ENCODE assay signal across 31 cellular contexts in genomic region chr11:86663741-86664140, GRCh38. TPM values are rescaled to one million over a fixed set of nuclear protein-coding genes. Genes with fewer than 3 reads are reported as not detected.
DNase-seq lines count a peak whose midpoint lies in the region; ATAC-seq, FAIRE-seq and TF ChIP-seq lines count a peak whose summit lies in the region.
"Had no signal": no experiment of that assay in that cellular context is flagged by ENCODE, and none has a peak within 500 bp of the region (broad histone marks: within the 10 kb centered on the region; RNA-seq: fewer than 3 reads in every experiment).

No MANE protein-coding gene starts in this region.

- H2AK5ac ChIP-seq in mesenchymal stem cell (ENCODE audit: low read length, severe bottlenecking): no peak overlapping the region

- H2BK15ac ChIP-seq in mesenchymal stem cell (ENCODE audit: low read depth, poor library complexity, severe bottlenecking): no peak overlapping the region

- no peak overlapping the region for H3K23ac ChIP-seq in mesenchymal stem cell (ENCODE audit: low read length in 2 of 2)

- H2BK120ac ChIP-seq in mesenchymal stem cell (ENCODE audit: low read depth, low read length): no peak overlapping the region

- H3K14ac ChIP-seq in mesenchymal stem cell (ENCODE audit: low read length in 2 of 2): no peak overlapping the region

- H3K27me3 ChIP-seq in liver (ENCODE audit: control insufficient read depth in 4 of 4, insufficient read depth in 4 of 4, low read length in 3 of 4) (no peaks in the 10 kb centered on the region), right lobe of liver (no peaks in the 10 kb centered on the region), mesenchymal stem cell (ENCODE audit: control insufficient read depth in 1 of 2, insufficient read depth in 1 of 2, low read length in 2 of 2) (no peaks in the 10 kb centered on the region), small intestine (ENCODE audit: control insufficient read depth in 2 of 2, insufficient read depth in 2 of 2, low read length in 2 of 2) (no peaks in the 10 kb centered on the region), vagina (no peaks in the 10 kb centered on the region)

- H3K9me3 ChIP-seq in liver (ENCODE audit: control insufficient read depth in 4 of 4, low read length in 3 of 4) (no peaks in the 10 kb centered on the region), right lobe of liver (no peaks in the 10 kb centered on the region), mesenchymal stem cell (ENCODE audit: control insufficient read depth, low read length) (no peaks in the 10 kb centered on the region), small intestine (ENCODE audit: control insufficient read depth, low read depth) (no peaks in the 10 kb centered on the region), vagina (no peaks in the 10 kb centered on the region)
- H3K9me3 ChIP-seq: Caco-2 had no signal

- H3K18ac ChIP-seq in mesenchymal stem cell (ENCODE audit: low read depth in 1 of 2, low read length in 2 of 2): no peak overlapping the region

- no peak for FAIRE-seq in small intestine (lab: Jason Lieb, UNC)
- FAIRE-seq: GM12878 had no signal

- peaks cover 20% of the 10 kb centered on the region for H3K79me1 ChIP-seq in mesenchymal stem cell (replicated peaks; ENCODE audit: low read length, poor library complexity, severe bottlenecking)

- ATAC-seq in right lobe of liver: no peak
- ATAC-seq: CD8-positive, alpha-beta T cell; GM12878 had no signal

- H2BK5ac ChIP-seq in mesenchymal stem cell (ENCODE audit: low read depth, low read length, poor library complexity, severe bottlenecking): no peak overlapping the region

- POLR2A ChIA-PET in RWPE1 (lab: Yijun Ruan, JAX; ENCODE audit: low non-redundant PET): no interaction called here

- H2BK12ac ChIP-seq in mesenchymal stem cell (ENCODE audit: low read length in 2 of 2): no peak overlapping the region

- no peak overlapping the region for H3K4me3 ChIP-seq in liver (ENCODE audit: low read depth in 1 of 3, low read length in 3 of 3)
- no peak overlapping the region for H3K4me3 ChIP-seq in right lobe of liver
- H3K4me3 ChIP-seq in mesenchymal stem cell (ENCODE audit: insufficient read depth in 1 of 2, low read depth in 1 of 2, low read length in 2 of 2): no peak overlapping the region
- H3K4me3 ChIP-seq in small intestine (ENCODE audit: low read depth in 1 of 2, low read length in 2 of 2): no peak overlapping the region
- H3K4me3 ChIP-seq in vagina: no peak overlapping the region
- H3K4me3 ChIP-seq: GM12878, GM23248 had no signal

- WGBS in liver: 78% methylated on average over 4 of the region's 4 CpGs
- 86% methylated on average over 3 of the region's 4 CpGs for WGBS in right lobe of liver (ENCODE audit: insufficient coverage, low coverage, low lambda C conversion rate, missing lambda C conversion rate)
- 49% methylated on average over 2 of the region's 4 CpGs for WGBS in mesenchymal stem cell
- WGBS in small intestine, 3 donors: 11 to 35% (median 34%) methylated on average over 4 of the region's 4 CpGs

- TF ChIP-seq POLR2A in right lobe of liver (IDR thresholded peaks at IDR 0.05) (no peak), vagina (IDR thresholded peaks at IDR 0.05) (no peak)

- no peak overlapping the region for H3K4ac ChIP-seq in mesenchymal stem cell (ENCODE audit: low read depth in 1 of 2, low read length in 2 of 2)

- no peaks in the 10 kb centered on the region for H3K36me3 ChIP-seq in liver (ENCODE audit: control insufficient read depth in 4 of 4, insufficient read depth in 3 of 4, low read depth in 1 of 4, low read length in 3 of 4)
- H3K36me3 ChIP-seq in right lobe of liver: no peaks in the 10 kb centered on the region
- H3K36me3 ChIP-seq in mesenchymal stem cell (ENCODE audit: control insufficient read depth in 1 of 2, insufficient read depth in 2 of 2, low read depth in 1 of 2, low read length in 2 of 2): peaks cover 2 to 9% of the 10 kb centered on the region in 2 experiments
- H3K36me3 ChIP-seq in small intestine (ENCODE audit: control insufficient read depth in 2 of 2, insufficient read depth in 2 of 2, low read length in 2 of 2): peaks cover 0 to 2% of the 10 kb centered on the region in 2 donors
- no peaks in the 10 kb centered on the region for H3K36me3 ChIP-seq in vagina

- intact Hi-C loops in right lobe of liver (cut with DNase I) (no loop called here), vagina (cut with DNase I) (no loop called here)

- no peak for TF ChIP-seq RAD21 in liver (IDR thresholded peaks at IDR 0.05)

- H3K27ac ChIP-seq in liver (ENCODE audit: low read depth in 1 of 2, low read length in 2 of 2) (no peak overlapping the region), right lobe of liver (no peak overlapping the region), mesenchymal stem cell (ENCODE audit: low read length, poor library complexity, severe bottlenecking) (no peak overlapping the region), small intestine (ENCODE audit: low read depth in 1 of 2, low read length in 1 of 2) (no peak overlapping the region), vagina (peak overlapping the region; percentile 27), RWPE1 (no peak overlapping the region)
- H3K27ac ChIP-seq: 22Rv1, C4-2B, GM23248, KMS-11 had no signal

- H3K4me2 ChIP-seq in mesenchymal stem cell (ENCODE audit: low read length, poor library complexity, severe bottlenecking): no peak overlapping the region
- H3K4me2 ChIP-seq: KMS-11 had no signal

- H3K4me1 ChIP-seq in liver (ENCODE audit: control insufficient read depth in 4 of 4, insufficient read depth in 4 of 4, low read length in 3 of 4) (no peaks in the 10 kb centered on the region), right lobe of liver (no peaks in the 10 kb centered on the region), mesenchymal stem cell (ENCODE audit: control insufficient read depth, insufficient read depth, low read depth, low read length) (no peaks in the 10 kb centered on the region), small intestine (ENCODE audit: control insufficient read depth in 2 of 2, insufficient read depth in 1 of 2, low read depth in 1 of 2, low read length in 1 of 2) (peaks cover 0 to 5% of the 10 kb centered on the region in 2 donors), vagina (peaks cover 21% of the 10 kb centered on the region)

- H4K8ac ChIP-seq in mesenchymal stem cell (ENCODE audit: low read length): no peak overlapping the region

- CTCF ChIA-PET in RWPE1 (lab: Yijun Ruan, JAX): no interaction called here

- no peak for TF ChIP-seq CTCF in liver (IDR thresholded peaks at IDR 0.05; ENCODE audit: low read depth, low read length, missing input control)
- no peak for TF ChIP-seq CTCF in right lobe of liver (IDR thresholded peaks at IDR 0.05)
- TF ChIP-seq CTCF in vagina (IDR thresholded peaks at IDR 0.05): no peak
- TF ChIP-seq CTCF in RWPE1 (conservative IDR thresholded peaks at IDR 0.05; ENCODE audit: low read depth): no peak

- H3K9ac ChIP-seq in liver (ENCODE audit: low read depth in 1 of 2, low read length in 2 of 2): no peak overlapping the region
- no peak overlapping the region for H3K9ac ChIP-seq in mesenchymal stem cell (ENCODE audit: low read length)
- H3K9ac ChIP-seq: GM23248, KMS-11 had no signal

- DNase-seq in right lobe of liver (no peak), mesenchymal stem cell (peak; percentile 49), small intestine (peak; percentile 30), vagina (ENCODE audit: extremely low spot score in 2 of 2) (no peak), LoVo (ENCODE audit: low spot score) (no peak), Kasumi-1 (lab: John Stamatoyannopoulos, UW) (no peak), RWPE1 (ENCODE audit: low spot score) (no peak)
- DNase-seq: Caco-2; CD8-positive, alpha-beta T cell; DMS 273 treated with DMSO at 0.1 percent for 48 hours; DMS79; EL; GDM1; GM23248; H7; NCI-H1092; NCI-H1417 treated with DMSO at 0.1 percent for 48 hours; NCI-H1694 treated with DMSO at 0.1 percent for 48 hours; NCI-H2081; NCI-H2171; NCI-H226; NCI-H510A; NCI-H69; SHP77 treated with DMSO at 0.1 percent for 48 hours had no signal

- no peak overlapping the region for H2AFZ ChIP-seq in mesenchymal stem cell (ENCODE audit: low read depth, low read length)
- H2AFZ ChIP-seq: GM23248 had no signal

- no peak overlapping the region for H4K91ac ChIP-seq in mesenchymal stem cell (ENCODE audit: low read length)

TF ChIP-seq in liver, 16 proteins besides CTCF, POLR2A, EP300 and RAD21:
- TF ChIP-seq FOXA2 (IDR thresholded peaks at IDR 0.05) (no peak), NR2F2 (IDR thresholded peaks at IDR 0.05) (peak; percentile 33)
TF ChIP-seq in liver: peak in this region for 1.

RNA-seq across cellular contexts. Expression of gene ME3, which starts 8.7 kb away (rescaled TPM):
- total RNA-seq in liver (1 to 10 TPM; 2.7 to 7.2 TPM), right lobe of liver (1 to 10 TPM; 1.9 to 8.5 (median 4.6) TPM), vagina (28.5 TPM)
- polyA plus RNA-seq in liver (1 to 10 TPM; 1.4 to 1.9 TPM), small intestine (1 to 10 TPM; 5.1 to 8.3 (median 6.2) TPM)
- polyA plus RNA-seq in mesenchymal stem cell (2013, experiment 1 of 2): 12.5 TPM
- 11.9 TPM for polyA plus RNA-seq in mesenchymal stem cell (2013, experiment 2 of 2)
- total RNA-seq: B cell had no signal
- polyA plus RNA-seq: IgD-negative memory B cell had no signal

Comparison
In these comparisons a context has a peak if more than half of its experiments do, and no peak if none do; other contexts are left out.
1. DNase-seq: peak in mesenchymal stem cell (single experiment) and small intestine (single experiment); none in right lobe of liver (0 of 3), vagina (0 of 2), LoVo (single experiment), Kasumi-1 (0 of 2) and RWPE1 (single experiment).